ENCODE assay signal across 19 cellular contexts in genomic region chr21:14988760-14989159, GRCh38.
A peak's percentile ranks its signal among the peaks of the same experiment; 100 is the strongest.
DNase-seq lines count a peak whose midpoint lies in the region; FAIRE-seq and TF ChIP-seq lines count a peak whose summit lies in the region.
"Had no signal": no experiment of that assay in that cellular context is flagged by ENCODE, and none has a peak within 500 bp of the region (broad histone marks: within the 10 kb centered on the region; RNA-seq: fewer than 3 reads in every experiment).

No MANE protein-coding gene starts in this region.

- no peak overlapping the region for H4K8ac ChIP-seq in H1 (ENCODE audit: extremely low read depth, insufficient read depth, low read length)
- no peak overlapping the region for H4K8ac ChIP-seq in trophoblast cell (ENCODE audit: low read depth, low read length)

- intact Hi-C loops in sigmoid colon (cut with DNase I) = no loop called here

- TF ChIP-seq CTCF in HFFc6 (IDR thresholded peaks at IDR 0.05) (no peak), H1 (IDR thresholded peaks at IDR 0.05; ENCODE audit: control extremely low read depth in 1 of 3, insufficient read depth in 1 of 3, low read depth in 1 of 3, low read length in 3 of 3) (no peak), liver (IDR thresholded peaks at IDR 0.05; ENCODE audit: low read depth, low read length, missing input control) (no peak), sigmoid colon (IDR thresholded peaks at IDR 0.05) (no peak)

- H2AFZ ChIP-seq in H1 (ENCODE audit: low read length) (no peak overlapping the region), trophoblast cell (ENCODE audit: insufficient read depth, low read length, poor library complexity) (no peak overlapping the region)
- H2AFZ ChIP-seq: GM23248 had no signal

- H3K9me3 ChIP-seq in H1 (ENCODE audit: insufficient read depth in 2 of 2, low read depth in 1 of 2, low read length in 1 of 2) (no peaks in the 10 kb centered on the region; a peak in 1 of 4 replicates), liver (ENCODE audit: control insufficient read depth in 4 of 4, low read length in 3 of 4) (no peaks in the 10 kb centered on the region), trophoblast cell (ENCODE audit: insufficient read depth, low read depth, low read length) (no peaks in the 10 kb centered on the region), sigmoid colon (no peaks in the 10 kb centered on the region)
- H3K9me3 ChIP-seq: MG63, SK-N-SH had no signal

- no peak overlapping the region for H2BK120ac ChIP-seq in H1 (replicated peaks; ENCODE audit: low read depth, low read length)
- no peak overlapping the region for H2BK120ac ChIP-seq in trophoblast cell (ENCODE audit: insufficient read depth, low read length, poor library complexity)

- H3K23ac ChIP-seq in H1 (ENCODE audit: insufficient read length) (no peak overlapping the region), trophoblast cell (ENCODE audit: low read length) (no peak overlapping the region)

- no peak overlapping the region for H4K5ac ChIP-seq in H1 (ENCODE audit: insufficient read length, low read depth, low read length)

- H2BK12ac ChIP-seq in H1 (ENCODE audit: low read depth, low read length) (no peak overlapping the region), trophoblast cell (ENCODE audit: low read length) (no peak overlapping the region)

- no peak overlapping the region for H3K14ac ChIP-seq in H1 (ENCODE audit: insufficient read length)
- H3K14ac ChIP-seq in trophoblast cell (ENCODE audit: low read length) = no peak overlapping the region

- no peak overlapping the region for H4K91ac ChIP-seq in H1 (replicated peaks; ENCODE audit: insufficient read length, low read length)
- H4K91ac ChIP-seq in trophoblast cell (ENCODE audit: low read depth, low read length) = no peak overlapping the region

- POLR2A ChIA-PET in H1 (lab: Charles Lee; ENCODE audit: partially characterized antibody) = no interaction called here

- TF ChIP-seq POLR2A in H1 (IDR thresholded peaks at IDR 0.05; ENCODE audit: control extremely low read depth in 1 of 2, low read depth in 2 of 2, low read length in 2 of 2) = no peak
- no peak for TF ChIP-seq POLR2A in sigmoid colon (IDR thresholded peaks at IDR 0.05)

- H3K4ac ChIP-seq in H1 (replicated peaks; ENCODE audit: insufficient read length, low read depth, low read length) (no peak overlapping the region), trophoblast cell (ENCODE audit: low read depth, low read length) (peak overlapping the region; percentile 3)

- no peak overlapping the region for H3K4me2 ChIP-seq in H1 (ENCODE audit: insufficient read depth in 1 of 2, low read depth in 2 of 2, low read length in 2 of 2)
- no peak overlapping the region for H3K4me2 ChIP-seq in trophoblast cell (ENCODE audit: low read length)
- H3K4me2 ChIP-seq: SK-N-SH had no signal

- WGBS in H1 (ENCODE audit: extremely low coverage in 1 of 2, insufficient coverage in 1 of 2, insufficient read length in 1 of 2, insufficient replicate concordance in 2 of 2, low coverage in 1 of 2, low lambda C conversion rate in 2 of 2, missing lambda C conversion rate in 1 of 2), 2 experiments = 80% methylated on average over 3 of the region's 3 CpGs; no CpG with 5 or more reads in 1 of the 2 experiments
- 84% methylated on average over 3 of the region's 3 CpGs for WGBS in liver
- no CpG with 5 or more reads among the region's 3 CpGs for WGBS in trophoblast cell (ENCODE audit: extremely low coverage, insufficient coverage, insufficient read length)
- WGBS in sigmoid colon, 2 donors = 76 to 82% methylated on average over 3 of the region's 3 CpGs

- H3K4me1 ChIP-seq in H1 (replicated peaks in 1 of 4; ENCODE audit: control insufficient read depth in 3 of 4, insufficient read depth in 4 of 4, low read length in 3 of 4) (peaks cover 0 to 4% (median 1%) of the 10 kb centered on the region in 4 experiments; a peak in 3 of 7 replicates), liver (ENCODE audit: control insufficient read depth in 4 of 4, insufficient read depth in 4 of 4, low read length in 3 of 4) (no peaks in the 10 kb centered on the region), trophoblast cell (ENCODE audit: control insufficient read depth in 1 of 2, insufficient read depth in 2 of 2, low read length in 2 of 2) (peaks cover 2 to 4% of the 10 kb centered on the region in 2 experiments), sigmoid colon (peaks cover 0 to 20% (median 15%) of the 10 kb centered on the region in 4 donors)

- FAIRE-seq in H1 (lab: Jason Lieb, UNC) = peak; percentile 70
- FAIRE-seq: GM12891, K562 had no signal

- H3K18ac ChIP-seq in H1 (ENCODE audit: extremely low read depth, low read length) (no peak overlapping the region), trophoblast cell (ENCODE audit: low read length) (no peak overlapping the region)

- no peak overlapping the region for H4K12ac ChIP-seq in trophoblast cell (ENCODE audit: low read depth, low read length)

- peaks cover 0 to 10% (median 4%) of the 10 kb centered on the region in 4 experiments; a peak in 4 of 7 replicates for H3K27me3 ChIP-seq in H1 (replicated peaks in 1 of 4; ENCODE audit: control insufficient read depth in 3 of 4, extremely low read depth in 1 of 4, insufficient read depth in 3 of 4, low read length in 3 of 4)
- no peaks in the 10 kb centered on the region for H3K27me3 ChIP-seq in liver (ENCODE audit: control insufficient read depth in 4 of 4, insufficient read depth in 4 of 4, low read length in 3 of 4)
- H3K27me3 ChIP-seq in trophoblast cell (ENCODE audit: insufficient read depth, low read length) = no peaks in the 10 kb centered on the region
- H3K27me3 ChIP-seq in sigmoid colon = no peaks in the 10 kb centered on the region
- H3K27me3 ChIP-seq: MG63 had no signal

- H3K36me3 ChIP-seq in H1 (ENCODE audit: control insufficient read depth in 2 of 4, insufficient read depth in 4 of 4, low read length in 3 of 4) (no peaks in the 10 kb centered on the region; a peak in 2 of 8 replicates), liver (ENCODE audit: control insufficient read depth in 4 of 4, insufficient read depth in 3 of 4, low read depth in 1 of 4, low read length in 3 of 4) (peaks cover 0 to 3% (median 2%) of the 10 kb centered on the region in 4 donors), trophoblast cell (ENCODE audit: control insufficient read depth in 1 of 2, insufficient read depth in 2 of 2, low read length in 2 of 2) (peaks cover 1 to 2% of the 10 kb centered on the region in 2 experiments), sigmoid colon (no peaks in the 10 kb centered on the region)

- CTCF ChIA-PET in H1 (lab: Charles Lee; ENCODE audit: partially characterized antibody) = interaction anchor here (1.0 kb wide), 1 partner anchor 76 kb away, joined by 3 read pairs; the partner anchor contains the start of gene NRIP1

- H2BK15ac ChIP-seq in H1 (ENCODE audit: low read length) = no peak overlapping the region

- no peak for TF ChIP-seq EP300 in H1 (IDR thresholded peaks at IDR 0.05; ENCODE audit: borderline replicate concordance in 1 of 2, low read depth in 2 of 2, low read length in 2 of 2)
- TF ChIP-seq EP300 in sigmoid colon (IDR thresholded peaks at IDR 0.05) = no peak

- H3K27ac ChIP-seq in H1 (ENCODE audit: low read depth, low read length) (no peak overlapping the region), liver (ENCODE audit: low read depth in 1 of 2, low read length in 2 of 2) (no peak overlapping the region), trophoblast cell (ENCODE audit: low read depth, low read length) (no peak overlapping the region), sigmoid colon (no peak overlapping the region)
- H3K27ac ChIP-seq: GM23248 had no signal

- H3K4me1 Mint-ChIP-seq in HFFc6 (ENCODE audit: low read depth) = peaks cover 88% of the 10 kb centered on the region

- H3K9ac ChIP-seq in H1 (replicated peaks in 1 of 4; ENCODE audit: extremely low read depth in 1 of 4, low read depth in 3 of 4, low read length in 3 of 4) (no peak overlapping the region), liver (ENCODE audit: low read depth in 1 of 2, low read length in 2 of 2) (no peak overlapping the region), trophoblast cell (ENCODE audit: low read length) (no peak overlapping the region)
- H3K9ac ChIP-seq: GM23248, SK-N-SH had no signal

- peaks cover 74% of the 10 kb centered on the region for H3K36me3 Mint-ChIP-seq in HFFc6 (ENCODE audit: low read depth)

- no peak overlapping the region for H3K4me3 ChIP-seq in H1 (ENCODE audit: extremely low read depth in 1 of 4, insufficient read depth in 2 of 4, low read depth in 3 of 4, low read length in 4 of 4)
- no peak overlapping the region for H3K4me3 ChIP-seq in liver (ENCODE audit: low read depth in 1 of 3, low read length in 3 of 3)
- H3K4me3 ChIP-seq in trophoblast cell (ENCODE audit: low read depth, low read length) = no peak overlapping the region
- no peak overlapping the region for H3K4me3 ChIP-seq in sigmoid colon
- H3K4me3 ChIP-seq: GM23248, K562, MG63 had no signal

- H2BK5ac ChIP-seq in H1 (ENCODE audit: low read depth, low read length) (no peak overlapping the region), trophoblast cell (ENCODE audit: low read depth, low read length, poor library complexity) (no peak overlapping the region)

- H4K20me1 ChIP-seq in H1 (replicated peaks in 1 of 2; ENCODE audit: control insufficient read depth in 1 of 2, insufficient read depth in 2 of 2, low read length in 2 of 2) = peaks cover 0 to 2% of the 10 kb centered on the region in 2 experiments

- H3K79me2 ChIP-seq in H1 (ENCODE audit: control insufficient read depth in 1 of 2, insufficient read depth in 2 of 2, low read length in 2 of 2) (no peaks in the 10 kb centered on the region), trophoblast cell (ENCODE audit: control insufficient read depth, insufficient read depth, low read length, poor library complexity) (no peaks in the 10 kb centered on the region)

- peaks cover 4% of the 10 kb centered on the region; the same call in 1 of the 2 replicates for H3K9me3 Mint-ChIP-seq in HFFc6
- H3K9me3 Mint-ChIP-seq: CD4-positive, CD25-positive, alpha-beta regulatory T cell had no signal

- no peaks in the 10 kb centered on the region for H3K23me2 ChIP-seq in H1 (ENCODE audit: low read depth, low read length)

- TF ChIP-seq RAD21 in H1 (IDR thresholded peaks at IDR 0.05 in 1 of 2, conservative IDR thresholded peaks at IDR 0.05 in 1 of 2; ENCODE audit: low read depth in 2 of 2, low read length in 2 of 2) (no peak), liver (IDR thresholded peaks at IDR 0.05) (no peak)

- H3K56ac ChIP-seq in H1 (replicated peaks; ENCODE audit: insufficient read length, low read depth, low read length) = no peak overlapping the region

- H3K27me3 Mint-ChIP-seq in HFFc6 (ENCODE audit: insufficient read depth) = peaks cover 3% of the 10 kb centered on the region; the same call in 1 of the 2 replicates

- peak overlapping the region; percentile 31; the same call in 1 of the 2 replicates for H3K27ac Mint-ChIP-seq in HFFc6

- H2BK20ac ChIP-seq in H1 (ENCODE audit: low read length) = no peak overlapping the region

- H2AK5ac ChIP-seq in H1 (ENCODE audit: low read depth, low read length) = no peak overlapping the region
- H2AK5ac ChIP-seq in trophoblast cell (ENCODE audit: low read length) = no peak overlapping the region

- DNase-seq in HFFc6 (no peak), H1 (ENCODE audit: low read depth in 1 of 2, low spot score in 2 of 2) (no peak), trophoblast cell (no peak), NCI-H446 (lab: John Stamatoyannopoulos, UW) (no peak), sigmoid colon (no peak), germinal center (ENCODE audit: low spot score) (no peak)
- no peak for DNase-seq in activated naive CD4-positive, alpha-beta T cell treated with anti-CD3 and anti-CD28 coated beads, Interleukin-2, amount 50 U/mL, for 16 hours
- DNase-seq: CD4-positive, CD25-positive, alpha-beta regulatory T cell; DMS79 treated with DMSO at 0.1 percent for 48 hours; MG63; NCI-H1417; NCI-H187; NCI-H446 treated with DMSO at 0.1 percent for 48 hours; SIG-M5; SK-N-SH had no signal

- H3K4me3 Mint-ChIP-seq in HFFc6 = no peak overlapping the region

- no peaks in the 10 kb centered on the region for H3K79me1 ChIP-seq in H1 (ENCODE audit: low read depth, low read length)
- H3K79me1 ChIP-seq in trophoblast cell (ENCODE audit: low read length) = no peaks in the 10 kb centered on the region
